Comparison of ENCODE assay signal across 8 cellular contexts in the genomic region with DNA sequence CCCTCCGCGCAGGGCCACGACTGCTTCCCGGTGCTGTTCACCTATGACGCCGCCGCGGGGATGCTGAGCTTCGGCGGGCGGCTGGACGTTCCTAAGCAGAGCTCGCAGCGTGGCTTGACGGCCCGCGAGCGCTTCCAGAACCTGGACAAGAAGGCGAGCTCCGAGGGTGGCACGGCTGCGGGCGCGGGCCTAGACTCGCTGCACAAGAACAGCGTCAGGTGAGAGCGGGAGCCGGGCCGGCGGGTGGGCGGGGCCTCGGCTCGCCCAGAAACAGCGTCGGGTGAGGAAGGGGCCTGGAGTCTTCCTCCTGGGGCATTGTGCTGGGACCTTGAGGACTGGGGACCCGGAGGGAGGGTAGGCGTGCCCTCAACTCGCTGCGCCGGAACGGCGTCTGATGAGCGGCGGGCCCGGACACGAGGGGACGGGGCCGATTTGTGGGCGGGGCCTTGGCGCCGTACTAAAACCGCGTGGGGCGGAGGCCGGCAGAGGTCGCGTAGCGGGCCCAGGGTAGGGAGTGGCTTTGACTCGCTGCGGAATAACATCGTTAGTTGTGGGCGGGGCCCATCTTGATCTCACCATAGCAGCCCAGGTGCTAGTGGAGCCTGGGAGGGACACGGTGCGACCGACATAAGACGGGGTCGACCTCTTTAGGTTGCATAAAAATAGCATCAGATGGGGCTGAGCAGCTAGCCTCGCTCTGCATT. TPM values are rescaled to one million over a fixed set of nuclear protein-coding genes. Genes with fewer than 3 reads are reported as not detected.
A peak's percentile ranks its signal among the peaks of the same experiment; 100 is the strongest.
DNase-seq lines count a peak whose midpoint lies in the region; ATAC-seq and TF ChIP-seq lines count a peak whose summit lies in the region.

No MANE protein-coding gene starts in this region.

- TF ChIP-seq CTCF in choroid plexus epithelial cell (conservative IDR thresholded peaks at IDR 0.05; ENCODE audit: low read depth, low read length) (no peak), lower leg skin (IDR thresholded peaks at IDR 0.05) (no peak)

- peak overlapping the region; percentile 59 for H3K4me3 ChIP-seq in choroid plexus epithelial cell (ENCODE audit: low read depth, low read length)
- peak overlapping the region; percentile 15 for H3K4me3 ChIP-seq in lower leg skin (ENCODE audit: low read depth, poor library complexity, severe bottlenecking)

- ATAC-seq in GM19351 (IDR thresholded peaks at IDR 0.05; ENCODE audit: unreplicated experiment) (peak; percentile 82), GM21528 (IDR thresholded peaks at IDR 0.05; ENCODE audit: low FRiP score, unreplicated experiment) (no peak), HG03095 (IDR thresholded peaks at IDR 0.05; ENCODE audit: unreplicated experiment) (no peak)

- intact Hi-C loops in lower leg skin (cut with DNase I; ENCODE audit: low total_unique reads) = no loop called here

- WGBS in lower leg skin, 2 donors = 7 to 8% methylated on average over 56 to 67 of the region's 68 CpGs

- TF ChIP-seq POLR2A in lower leg skin (IDR thresholded peaks at IDR 0.05) = no peak

- DNase-seq in NCI-H146 treated with DMSO at 0.1 percent for 48 hours (lab: John Stamatoyannopoulos, UW; ENCODE audit: unreplicated experiment) (peak; percentile 91), choroid plexus epithelial cell (ENCODE audit: low read depth) (peak; percentile 77), lower leg skin (ENCODE audit: low spot score in 2 of 2) (peak; percentile 80 to 96)
- DNase-seq in activated CD4-positive, alpha-beta T cell treated with anti-CD3 and anti-CD28 coated beads for 4 hours = peak; percentile 77 to 81
- peak; percentile 63 to 68 (median 64) for DNase-seq in stimulated activated CD4-positive, alpha-beta T cell treated with anti-CD3 and anti-CD28 coated beads, TNF-alpha, amount 100 ng/mL, for 4 hours (ENCODE audit: low read depth in 3 of 3)

RNA-seq across cellular contexts. Expression of gene PDAP1, which starts 15.6 kb away (rescaled TPM):
- 10 to 100 TPM; 64.8 to 81.8 (median 73.9) TPM for total RNA-seq in lower leg skin

RNA-seq across cellular contexts. Expression of gene BUD31, which starts 16.0 kb away (rescaled TPM):
- 10 to 100 TPM; 48.2 to 71.0 (median 58.5) TPM for total RNA-seq in lower leg skin

RNA-seq across cellular contexts. Expression of gene ARPC1B, which starts 18.3 kb away (rescaled TPM):
- 10 to 100 TPM; 51.4 to 83.1 (median 54.3) TPM for total RNA-seq in lower leg skin

RNA-seq across cellular contexts. Expression of gene PTCD1, which starts 45.8 kb away (rescaled TPM):
- total RNA-seq in lower leg skin = 10 to 100 TPM in 1 of 4 donors, 1 to 10 TPM in 3; 8.5 to 14.2 (median 9.5) TPM

RNA-seq across cellular contexts. Expression of gene CPSF4, which starts 45.9 kb away (rescaled TPM):
- total RNA-seq in lower leg skin = 10 to 100 TPM; 23.7 to 41.6 (median 28.3) TPM
